ENCODE assay signal across 23 cellular contexts in genomic region chr11:118857385-118857784, GRCh38. TPM values are rescaled to one million over a fixed set of nuclear protein-coding genes. Genes with fewer than 3 reads are reported as not detected.
"Had no signal": no experiment of that assay in that cellular context is flagged by ENCODE, and none has a peak within 500 bp of the region (broad histone marks: within the 10 kb centered on the region; RNA-seq: fewer than 3 reads in every experiment).

No MANE protein-coding gene starts in this region.

- H3K4me3 ChIP-seq: SK-N-MC had no signal

- FAIRE-seq: astrocyte had no signal

- ATAC-seq: activated CD8-positive, alpha-beta memory T cell treated with anti-CD3 and anti-CD28 coated beads, Interleukin-2, amount 10 ng/mL, durations not matched to agents 7 days and 5 days; activated T-cell treated with anti-CD3 and anti-CD28 coated beads, Interleukin-2, amount 50 U/mL, for 4 hours; Panc1; Right ventricle myocardium inferior had no signal

- DNase-seq: activated CD4-positive, alpha-beta T cell treated with anti-CD3 and anti-CD28 coated beads for 1 hour; activated CD4-positive, alpha-beta T cell treated with anti-CD3 and anti-CD28 coated beads, Interleukin-2, amount 10 ng/mL, durations not matched to agents 24 days and 14 days; activated CD4-positive, alpha-beta T cell treated with anti-CD3 and anti-CD28 coated beads, Interleukin-2, amount 50 U/mL, for 48 hours; activated CD8-positive, alpha-beta memory T cell treated with anti-CD3 and anti-CD28 coated beads, Interleukin-2, amount 10 ng/mL, durations not matched to agents 7 days and 5 days; activated effector memory CD4-positive, alpha-beta T cell treated with anti-CD3 and anti-CD28 coated beads, Interleukin-2, amount 50 U/mL, for 16 hours; activated naive CD4-positive, alpha-beta T cell treated with Interleukin-2 at 50 U/mL for 16 hours; activated T-cell treated with anti-CD3 and anti-CD28 coated beads, Interleukin-2, amount 50 U/mL, for 4 hours; amygdala; KG1; NCI-H1092 treated with DMSO at 0.1 percent for 48 hours; NCI-H1417 treated with DMSO at 0.1 percent for 48 hours; NCI-H1694; NCI-H2029; NCI-H446; NCI-H524; RPMI8226; SW 1271 had no signal

- H3K27ac ChIP-seq: SK-N-MC had no signal

RNA-seq across cellular contexts. Expression of gene CXCR5, which starts 26.3 kb away (rescaled TPM):
- total RNA-seq: LHCN-M2, MCF 10A, Right ventricle myocardium inferior had no signal
